Comparison of ENCODE assay signal across 8 cellular contexts in genomic region chr14:70665448-70666363, GRCh38. TPM values are rescaled to one million over a fixed set of nuclear protein-coding genes. Genes with fewer than 3 reads are reported as not detected.
DNase-seq lines count a peak whose midpoint lies in the region; ATAC-seq and TF ChIP-seq lines count a peak whose summit lies in the region.

No MANE protein-coding gene starts in this region.

- dilution Hi-C loops in mammary epithelial cell (cut with HindIII; ENCODE audit: low sequenced_read_pairs), result no loop called here

- H3K4me1 ChIP-seq in mammary epithelial cell (ENCODE audit: insufficient read depth, low read length), result peaks cover 39% of the 10 kb centered on the region

- no peaks in the 10 kb centered on the region for H3K27me3 ChIP-seq in mammary epithelial cell (ENCODE audit: insufficient read depth, low read length)

- H3K36me3 ChIP-seq in mammary epithelial cell (ENCODE audit: insufficient read depth, low read length), result no peaks in the 10 kb centered on the region

- CTCF ChIA-PET in mammary epithelial cell (lab: Charles Lee; ENCODE audit: low non-redundant PET), result no interaction called here

- intact Hi-C loops in mammary epithelial cell (cut with micrococcal nuclease), result no loop called here

- H3K9ac ChIP-seq in mammary epithelial cell (ENCODE audit: insufficient read depth, low read length), result peak overlapping the region; percentile 29

- no peaks in the 10 kb centered on the region for H4K20me1 ChIP-seq in mammary epithelial cell (ENCODE audit: insufficient read depth, low read length)

- H3K36me3 Mint-ChIP-seq in activated naive CD4-positive, alpha-beta T cell treated with anti-CD3 and anti-CD28 coated beads, Interleukin-2, amount 50 U/mL, for 24 hours, result peaks cover 8% of the 10 kb centered on the region
- peaks cover 19 to 40% of the 10 kb centered on the region in 2 donors for H3K36me3 Mint-ChIP-seq in stimulated activated naive B cell treated with anti-CD40 and anti-IgM and Interleukin-4, amounts not matched to agents 10 μg/mL and 1 μg/mL and 100 μg/mL, for 72 hours

- DNase-seq in activated naive CD4-positive, alpha-beta T cell (lab: John Stamatoyannopoulos, UW), result no peak
- peak; percentile 70 for DNase-seq in NCI-H146 treated with DMSO at 0.1 percent for 48 hours (lab: John Stamatoyannopoulos, UW; ENCODE audit: unreplicated experiment)
- peak; percentile 79 for DNase-seq in mammary epithelial cell
- DNase-seq in stimulated activated naive B cell treated with anti-CD40 and anti-IgM and Interleukin-4, amounts not matched to agents 10 μg/mL and 1 μg/mL and 100 μg/mL, for 72 hours, result peak; percentile 50
- DNase-seq in NCI-H1436 (lab: John Stamatoyannopoulos, UW), result no peak

- peaks cover 62% of the 10 kb centered on the region for H3K4me1 Mint-ChIP-seq in activated naive CD4-positive, alpha-beta T cell treated with anti-CD3 and anti-CD28 coated beads, Interleukin-2, amount 50 U/mL, for 24 hours
- peaks cover 69 to 89% of the 10 kb centered on the region in 2 donors for H3K4me1 Mint-ChIP-seq in stimulated activated naive B cell treated with anti-CD40 and anti-IgM and Interleukin-4, amounts not matched to agents 10 μg/mL and 1 μg/mL and 100 μg/mL, for 72 hours

- in situ Hi-C loops in mammary epithelial cell (cut with MboI; ENCODE audit: low sequenced_read_pairs in 2 of 2), result no loop called here

- H3K4me3 Mint-ChIP-seq in activated naive CD4-positive, alpha-beta T cell treated with anti-CD3 and anti-CD28 coated beads, Interleukin-2, amount 50 U/mL, for 24 hours, result peak overlapping the region; percentile 26
- peak overlapping the region; percentile 52 to 64 for H3K4me3 Mint-ChIP-seq in stimulated activated naive B cell treated with anti-CD40 and anti-IgM and Interleukin-4, amounts not matched to agents 10 μg/mL and 1 μg/mL and 100 μg/mL, for 72 hours

- ATAC-seq in HG02840 (IDR thresholded peaks at IDR 0.05; ENCODE audit: low FRiP score, unreplicated experiment) (peak; percentile 50), GM18519 (IDR thresholded peaks at IDR 0.05; ENCODE audit: low FRiP score, unreplicated experiment) (no peak)
- peak; percentile 66 to 69 for ATAC-seq in stimulated activated naive B cell treated with anti-CD40 and anti-IgM and Interleukin-4, amounts not matched to agents 10 μg/mL and 1 μg/mL and 100 μg/mL, for 72 hours (replicated peaks)

- no peak overlapping the region for H3K4me3 ChIP-seq in mammary epithelial cell (replicated peaks in 1 of 3; ENCODE audit: insufficient read depth in 1 of 3, low read depth in 2 of 3, low read length in 3 of 3)

- peak overlapping the region; percentile 65 for H2AFZ ChIP-seq in mammary epithelial cell (ENCODE audit: low read depth, low read length)

- H3K27ac Mint-ChIP-seq in activated naive CD4-positive, alpha-beta T cell treated with anti-CD3 and anti-CD28 coated beads, Interleukin-2, amount 50 U/mL, for 24 hours, result peak overlapping the region; percentile 77
- peak overlapping the region; percentile 94 for H3K27ac Mint-ChIP-seq in stimulated activated naive B cell treated with anti-CD40 and anti-IgM and Interleukin-4, amounts not matched to agents 10 μg/mL and 1 μg/mL and 100 μg/mL, for 72 hours

- H3K9me3 ChIP-seq in mammary epithelial cell (replicated peaks; ENCODE audit: insufficient read depth, low read length), result no peaks in the 10 kb centered on the region

- no peak for TF ChIP-seq CTCF in mammary epithelial cell (conservative IDR thresholded peaks at IDR 0.05 in 1 of 2, IDR thresholded peaks at IDR 0.05 in 1 of 2; ENCODE audit: extremely low read depth in 1 of 2, insufficient read depth in 1 of 2, low read depth in 1 of 2, low read length in 2 of 2)

- H3K79me2 ChIP-seq in mammary epithelial cell (ENCODE audit: insufficient read depth, low read length), result no peaks in the 10 kb centered on the region

- H3K4me2 ChIP-seq in mammary epithelial cell (ENCODE audit: insufficient read depth, low read depth, low read length), result peak overlapping the region; percentile 70

- no peaks in the 10 kb centered on the region for H3K9me3 Mint-ChIP-seq in activated naive CD4-positive, alpha-beta T cell treated with anti-CD3 and anti-CD28 coated beads, Interleukin-2, amount 50 U/mL, for 24 hours
- H3K9me3 Mint-ChIP-seq in stimulated activated naive B cell treated with anti-CD40 and anti-IgM and Interleukin-4, amounts not matched to agents 10 μg/mL and 1 μg/mL and 100 μg/mL, for 72 hours, result peaks cover 0 to 3% of the 10 kb centered on the region in 2 donors

- peak overlapping the region; percentile 46 for H3K27ac ChIP-seq in mammary epithelial cell (ENCODE audit: insufficient read depth, low read depth, low read length)

- no TSS peak for BruUV-seq in mammary epithelial cell (replicated peaks; lab: Mats Ljungman, UMichigan)

- 11% methylated on average over 8 of the region's 8 CpGs for WGBS in mammary epithelial cell (ENCODE audit: low coverage, missing lambda C conversion rate)

- H3K27me3 Mint-ChIP-seq in activated naive CD4-positive, alpha-beta T cell treated with anti-CD3 and anti-CD28 coated beads, Interleukin-2, amount 50 U/mL, for 24 hours, result no peaks in the 10 kb centered on the region
- no peaks in the 10 kb centered on the region for H3K27me3 Mint-ChIP-seq in stimulated activated naive B cell treated with anti-CD40 and anti-IgM and Interleukin-4, amounts not matched to agents 10 μg/mL and 1 μg/mL and 100 μg/mL, for 72 hours

RNA-seq across cellular contexts. Expression of gene TTC9, which starts 24.0 kb away (rescaled TPM):
- total RNA-seq in mammary epithelial cell, result 1 to 10 TPM; 2.5 to 3.3 TPM
- 5.2 TPM for polyA plus RNA-seq in mammary epithelial cell
- polyA minus RNA-seq in mammary epithelial cell, result 10.4 TPM

Comparison
In these comparisons a context has a peak if more than half of its experiments do, and no peak if none do; other contexts are left out.
1. DNase-seq: peak in NCI-H146 treated with DMSO at 0.1 percent for 48 hours (single experiment), mammary epithelial cell (single experiment) and stimulated activated naive B cell treated with anti-CD40 and anti-IgM and Interleukin-4, amounts not matched to agents 10 μg/mL and 1 μg/mL and 100 μg/mL, for 72 hours (single experiment); none in activated naive CD4-positive, alpha-beta T cell (0 of 4) and NCI-H1436 (single experiment).